2 cellular contexts compared by ENCODE assay signal in genomic region chr5:172178301-172179031, GRCh38.
TF ChIP-seq lines count a peak whose summit lies in the region.

No MANE protein-coding gene starts in this region.

TF ChIP-seq in GM23338, 12 proteins besides CTCF, POLR2A, EP300 and RAD21:
- TF ChIP-seq EZH2phosphoT487 (IDR thresholded peaks at IDR 0.05; ENCODE audit: unreplicated experiment) (no peak), STAT1 (IDR thresholded peaks at IDR 0.05; ENCODE audit: unreplicated experiment) (no peak), JUNB (IDR thresholded peaks at IDR 0.05; ENCODE audit: unreplicated experiment) (no peak), ZNF114 (CRISPR knock-in tag; IDR thresholded peaks at IDR 0.05) (no peak), ZNF331 (CRISPR knock-in tag; IDR thresholded peaks at IDR 0.05; ENCODE audit: low read depth) (no peak), EZH2 (IDR thresholded peaks at IDR 0.05; ENCODE audit: low read depth, unreplicated experiment) (no peak), NANOG (IDR thresholded peaks at IDR 0.05; ENCODE audit: borderline replicate concordance) (no peak), CREB1 (CRISPR knock-in tag; IDR thresholded peaks at IDR 0.05; ENCODE audit: low read depth) (no peak), POLR2AphosphoS5 (IDR thresholded peaks at IDR 0.05; ENCODE audit: low read depth) (no peak), REST (IDR thresholded peaks at IDR 0.05; ENCODE audit: unreplicated experiment) (no peak), ZNF462 (CRISPR knock-in tag; IDR thresholded peaks at IDR 0.05) (no peak), ETS1 (IDR thresholded peaks at IDR 0.05) (no peak)

TF ChIP-seq in GM12878, 131 proteins besides CTCF, POLR2A, EP300 and RAD21 (continues in another document):
- TF ChIP-seq HDGF (IDR thresholded peaks at IDR 0.05) (no peak), HDAC6 (IDR thresholded peaks at IDR 0.05; ENCODE audit: unreplicated experiment) (no peak), KLF5 (IDR thresholded peaks at IDR 0.05; ENCODE audit: partially characterized antibody) (no peak), LARP7 (IDR thresholded peaks at IDR 0.05) (no peak), CHD1 (IDR thresholded peaks at IDR 0.05; ENCODE audit: low read depth, low read length) (no peak), KAT2A (conservative IDR thresholded peaks at IDR 0.05; ENCODE audit: control insufficient read depth, low read depth, low read length) (no peak), NR2C1 (IDR thresholded peaks at IDR 0.05) (no peak), MLLT1 (IDR thresholded peaks at IDR 0.05) (peak; percentile 47), RFX5 (IDR thresholded peaks at IDR 0.05; ENCODE audit: low read depth, low read length) (no peak), ZSCAN29 (IDR thresholded peaks at IDR 0.05) (no peak), CEBPZ (IDR thresholded peaks at IDR 0.05; ENCODE audit: low read depth, low read length) (no peak), SREBF1 (IDR thresholded peaks at IDR 0.05; ENCODE audit: low read length) (no peak), CBX5 (IDR thresholded peaks at IDR 0.05; ENCODE audit: low read depth) (no peak), REST (IDR thresholded peaks at IDR 0.05; ENCODE audit: low read depth, low read length) (no peak), ZBTB40 (IDR thresholded peaks at IDR 0.05; ENCODE audit: borderline replicate concordance) (no peak), MTA3 (IDR thresholded peaks at IDR 0.05; ENCODE audit: borderline replicate concordance, low read length) (no peak), MXI1 (IDR thresholded peaks at IDR 0.05; ENCODE audit: low read depth, low read length) (peak; percentile 32; the same call in 1 of the 2 replicates), EZH2 (IDR thresholded peaks at IDR 0.05; ENCODE audit: borderline replicate concordance, control insufficient read depth, low read depth, low read length) (no peak), ZNF384 (IDR thresholded peaks at IDR 0.05; ENCODE audit: borderline replicate concordance, low read depth, low read length) (no peak), FOS (IDR thresholded peaks at IDR 0.05; ENCODE audit: borderline replicate concordance, extremely low read depth, insufficient read length) (no peak), USF1 (IDR thresholded peaks at IDR 0.05; ENCODE audit: borderline replicate concordance, extremely low read length, insufficient read depth, low read depth, low read length) (no peak), SUZ12 (IDR thresholded peaks at IDR 0.05; ENCODE audit: unreplicated experiment) (no peak), BCLAF1 (IDR thresholded peaks at IDR 0.05) (no peak), TCF3 (IDR thresholded peaks at IDR 0.05; ENCODE audit: borderline replicate concordance, insufficient read depth, low read depth, low read length) (no peak), SKIL (IDR thresholded peaks at IDR 0.05; ENCODE audit: low read depth, poor library complexity, severe bottlenecking) (no peak), E4F1 (IDR thresholded peaks at IDR 0.05; ENCODE audit: borderline replicate concordance, partially characterized antibody) (no peak), MYB (IDR thresholded peaks at IDR 0.05; ENCODE audit: borderline replicate concordance, low read depth, low read length) (no peak), BCL11A (IDR thresholded peaks at IDR 0.05; ENCODE audit: low read depth, low read length) (no peak), MEF2A (IDR thresholded peaks at IDR 0.05; ENCODE audit: insufficient read depth, low read depth, low read length) (no peak), RUNX3 (IDR thresholded peaks at IDR 0.05; ENCODE audit: low read length) (no peak), TBL1XR1 (IDR thresholded peaks at IDR 0.05; ENCODE audit: low read depth, low read length) (no peak), POU2F2 (IDR thresholded peaks at IDR 0.05; ENCODE audit: borderline replicate concordance, low read depth, low read length) (peak; percentile 7; the same call in 1 of the 3 replicates), TCF12 (IDR thresholded peaks at IDR 0.05; ENCODE audit: low read depth, low read length) (no peak)
